32 cellular contexts compared by ENCODE assay signal in the genomic region with DNA sequence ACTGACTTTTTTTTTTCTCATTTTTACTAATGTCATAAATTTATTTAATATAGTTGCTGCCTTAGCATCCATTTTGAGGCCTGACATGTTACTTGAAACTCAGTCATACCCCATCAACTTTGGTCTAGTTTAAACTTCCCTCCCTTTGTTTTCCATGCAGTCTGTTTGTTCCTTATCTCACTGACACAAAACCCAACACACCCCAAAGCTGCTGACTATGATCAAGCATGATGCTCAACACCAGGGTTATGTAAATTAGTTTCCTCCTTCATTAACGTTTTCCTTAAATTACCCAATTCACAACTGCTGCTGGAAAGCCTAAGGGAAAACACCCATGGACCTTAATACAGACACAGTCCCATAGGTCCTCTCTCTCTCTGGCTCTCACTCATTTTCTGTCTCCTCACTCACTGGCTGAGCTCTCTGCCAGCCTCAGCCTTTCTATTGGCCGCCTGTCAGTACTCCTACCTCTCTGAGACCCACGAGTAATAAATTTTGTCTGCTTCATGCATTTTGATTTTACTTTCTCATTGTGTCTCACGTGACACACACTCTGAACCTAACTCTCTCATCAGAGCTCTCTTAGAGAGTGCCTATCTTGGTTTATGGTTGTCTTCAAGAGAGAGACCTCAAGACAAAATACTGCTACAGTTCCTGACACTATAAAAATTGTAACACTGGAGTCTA.
"Had no signal": no experiment of that assay in that cellular context is flagged by ENCODE, and none has a peak within 500 bp of the region (broad histone marks: within the 10 kb centered on the region; RNA-seq: fewer than 3 reads in every experiment).

No MANE protein-coding gene starts in this region.

- H3K4me3 ChIP-seq: PC-9 had no signal

- H3K36me3 Mint-ChIP-seq: activated naive CD8-positive, alpha-beta T cell; brain had no signal

- H3K27me3 Mint-ChIP-seq: activated CD8-positive, alpha-beta T cell treated with anti-CD3 and anti-CD28 coated beads for 36 hours; activated naive CD8-positive, alpha-beta T cell; activated T-cell treated with anti-CD3 and anti-CD28 coated beads, Interleukin-2, amount 50 U/mL, for 24 hours had no signal

- H3K4me3 Mint-ChIP-seq: activated CD8-positive, alpha-beta T cell treated with anti-CD3 and anti-CD28 coated beads for 36 hours; activated naive CD8-positive, alpha-beta T cell; activated naive CD8-positive, alpha-beta T cell treated with anti-CD3 and anti-CD28 coated beads, Interleukin-2, amount 50 U/mL, for 24 hours; activated T-cell treated with anti-CD3 and anti-CD28 coated beads, Interleukin-2, amount 50 U/mL, for 24 hours; brain had no signal

- H3K9me3 Mint-ChIP-seq: activated T-helper 2 cell treated with anti-CD3 and anti-CD28 coated beads, Interferon-gamma antibody, Interleukin-2, Interleukin-4, amounts not matched to agents 10 μg/mL and 5 μg/mL and 100 μg/mL, durations not matched to agents 14 hours and 24 hours and 36 hours had no signal

- H3K27ac ChIP-seq: PC-9, RWPE1, VCaP had no signal

- H3K4me1 Mint-ChIP-seq: activated naive CD8-positive, alpha-beta T cell treated with anti-CD3 and anti-CD28 coated beads, Interleukin-2, amount 50 U/mL, for 24 hours; brain had no signal

- DNase-seq: activated CD4-positive, alpha-beta T cell treated with anti-CD3 and anti-CD28 coated beads for 1 hour; activated CD4-positive, alpha-beta T cell treated with anti-CD3 and anti-CD28 coated beads for 48 hours; activated CD4-positive, alpha-beta T cell treated with anti-CD3 and anti-CD28 coated beads, Interleukin-2, amount 50 U/mL, for 4 hours; activated CD4-positive, CD25-positive, alpha-beta regulatory T cell; activated CD8-positive, alpha-beta T cell treated with anti-CD3 and anti-CD28 coated beads for 36 hours; activated gamma-delta T cell; activated naive CD4-positive, alpha-beta T cell treated with Interleukin-2 at 50 U/mL for 16 hours; activated naive CD8-positive, alpha-beta T cell treated with anti-CD3 and anti-CD28 coated beads, Interleukin-2, amount 50 U/mL, for 24 hours; activated T-cell treated with anti-CD3 and anti-CD28 coated beads, Interleukin-2, amount 50 U/mL, for 24 hours; anterior cingulate cortex; caudate nucleus; cerebellar nuclear complex; Karpas-422; KBM-7; NCI-H1105; NCI-H1417 treated with DMSO at 0.1 percent for 48 hours; NCI-H187 treated with DMSO at 0.1 percent for 48 hours; NCI-H2081; NCI-H2171 treated with DMSO at 0.1 percent for 48 hours; NCI-H2227 treated with DMSO at 0.1 percent for 48 hours; NCI-H446; NCI-H524; NCI-H69; PC-9; Right ventricle myocardium superior; SW 1271; T1000 had no signal

- ATAC-seq: activated CD8-positive, alpha-beta T cell treated with anti-CD3 and anti-CD28 coated beads for 36 hours; activated naive CD8-positive, alpha-beta T cell treated with anti-CD3 and anti-CD28 coated beads, Interleukin-2, amount 50 U/mL, for 24 hours had no signal

- H3K27ac Mint-ChIP-seq: activated CD8-positive, alpha-beta T cell treated with anti-CD3 and anti-CD28 coated beads for 36 hours; activated naive CD8-positive, alpha-beta T cell; activated naive CD8-positive, alpha-beta T cell treated with anti-CD3 and anti-CD28 coated beads, Interleukin-2, amount 50 U/mL, for 24 hours; activated T-cell treated with anti-CD3 and anti-CD28 coated beads, Interleukin-2, amount 50 U/mL, for 24 hours; activated T-helper 2 cell treated with anti-CD3 and anti-CD28 coated beads, Interferon-gamma antibody, Interleukin-2, Interleukin-4, amounts not matched to agents 10 μg/mL and 5 μg/mL and 100 μg/mL, durations not matched to agents 14 hours and 24 hours and 36 hours had no signal
